In the genomic region with DNA sequence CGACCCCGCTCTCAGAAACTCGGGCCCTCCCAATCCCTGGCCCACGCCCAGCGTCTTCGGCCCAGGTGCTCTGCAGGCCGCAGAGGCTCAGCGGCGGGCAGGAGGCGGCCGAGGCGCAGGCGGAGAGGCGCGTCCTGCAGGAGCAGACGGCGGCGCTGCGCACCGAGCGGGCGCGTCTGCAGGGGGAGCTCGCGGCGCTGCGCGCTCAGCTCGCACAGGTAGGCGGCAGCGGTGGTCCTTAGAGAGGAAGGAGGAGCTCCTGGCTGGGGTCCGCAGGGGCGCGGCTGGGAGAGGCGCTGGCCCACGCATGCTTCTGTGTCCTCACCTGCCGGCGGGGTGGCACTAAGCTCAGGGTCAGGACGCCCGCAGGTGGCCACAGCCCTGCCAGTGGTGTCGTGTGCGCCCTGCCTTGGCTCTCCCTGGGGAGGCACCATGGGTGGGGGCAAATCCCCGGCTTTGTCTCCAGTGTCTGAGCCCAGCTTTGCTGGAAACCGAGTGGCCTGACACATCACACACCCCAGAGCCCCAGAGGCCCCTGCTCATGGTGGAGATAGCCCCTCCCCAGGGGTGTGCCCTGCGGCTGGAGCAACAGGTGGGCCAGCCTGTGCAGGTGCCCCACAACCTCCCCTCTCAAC, we compare ENCODE assay signal across 8 cellular contexts. TPM values are rescaled to one million over a fixed set of nuclear protein-coding genes. Genes with fewer than 3 reads are reported as not detected.
A peak's percentile ranks its signal among the peaks of the same experiment; 100 is the strongest.
DNase-seq lines count a peak whose midpoint lies in the region; ATAC-seq, FAIRE-seq and TF ChIP-seq lines count a peak whose summit lies in the region.

No MANE protein-coding gene starts in this region.

- POLR2A ChIA-PET in naive thymus-derived CD8-positive, alpha-beta T cell (lab: Charles Lee) = interaction anchor here (0.6 to 2.0 kb wide), 19 partner anchors 10 to 167 kb away, joined by 3 to 11 read pairs (median 4); a partner anchor contains a TSS

- DNase-seq in BE2C (peak; percentile 65), ecto neural progenitor cell (ENCODE audit: low spot score) (peak; percentile 77), urothelium cell line (ENCODE audit: low spot score) (no peak)
- DNase-seq in naive thymus-derived CD8-positive, alpha-beta T cell = peak; percentile 31 to 80 (median 62)

- no peak for FAIRE-seq in urothelium cell line (lab: Jason Lieb, UNC)

- ATAC-seq in HG02759 (IDR thresholded peaks at IDR 0.05; ENCODE audit: unreplicated experiment) (peak; percentile 48), HG02981 (IDR thresholded peaks at IDR 0.05; ENCODE audit: unreplicated experiment) (no peak), HG03442 (IDR thresholded peaks at IDR 0.05; ENCODE audit: unreplicated experiment) (no peak)
- peak; percentile 99 for ATAC-seq in naive thymus-derived CD8-positive, alpha-beta T cell

- H3K4me2 ChIP-seq in SU-DHL-6 (ENCODE audit: low read depth, low read length, poor library complexity, severe bottlenecking) = no peak overlapping the region

- H3K4me3 ChIP-seq in BE2C (ENCODE audit: low read depth, low read length) = no peak overlapping the region
- no peak overlapping the region for H3K4me3 ChIP-seq in SU-DHL-6 (ENCODE audit: insufficient read depth, low read length, poor library complexity, severe bottlenecking)

- peaks cover 0 to 6% (median 4%) of the 10 kb centered on the region in 4 donors for H3K4me1 Mint-ChIP-seq in naive thymus-derived CD8-positive, alpha-beta T cell

- peak; percentile 50 for TF ChIP-seq CTCF in BE2C (IDR thresholded peaks at IDR 0.05; ENCODE audit: low read depth, low read length)
- TF ChIP-seq CTCF in SU-DHL-6 (IDR thresholded peaks at IDR 0.05; ENCODE audit: insufficient read depth, low read length, poor library complexity, severe bottlenecking) = peak; percentile 28

- no peaks in the 10 kb centered on the region for H3K36me3 ChIP-seq in BE2C
- no peaks in the 10 kb centered on the region for H3K36me3 ChIP-seq in SU-DHL-6 (ENCODE audit: low read length)

- H3K27me3 ChIP-seq in BE2C = no peaks in the 10 kb centered on the region
- H3K27me3 ChIP-seq in SU-DHL-6 (ENCODE audit: low read length) = no peaks in the 10 kb centered on the region

- H3K27ac Mint-ChIP-seq in naive thymus-derived CD8-positive, alpha-beta T cell = peak overlapping the region in 2 of 10 donors; percentile 22 to 24

- no peak overlapping the region for H3K27ac ChIP-seq in SU-DHL-6 (ENCODE audit: low read depth, low read length)

- no peak overlapping the region for H2AFZ ChIP-seq in SU-DHL-6 (ENCODE audit: low read depth, low read length, severe bottlenecking)

- peak overlapping the region in 2 of 10 donors; percentile 18 to 26 for H3K4me3 Mint-ChIP-seq in naive thymus-derived CD8-positive, alpha-beta T cell

- no peaks in the 10 kb centered on the region for H3K4me1 ChIP-seq in BE2C

- no peak overlapping the region for H3K9ac ChIP-seq in SU-DHL-6 (ENCODE audit: low read length)

- no peaks in the 10 kb centered on the region for H4K20me1 ChIP-seq in SU-DHL-6 (ENCODE audit: low read depth, low read length)

- H3K79me2 ChIP-seq in SU-DHL-6 (ENCODE audit: insufficient read depth, low read length) = no peaks in the 10 kb centered on the region

- H3K9me3 Mint-ChIP-seq in naive thymus-derived CD8-positive, alpha-beta T cell = no peaks in the 10 kb centered on the region

- peaks cover 7% of the 10 kb centered on the region for H3K9me3 ChIP-seq in BE2C
- no peaks in the 10 kb centered on the region for H3K9me3 ChIP-seq in SU-DHL-6 (ENCODE audit: insufficient read depth, low read length)

- H3K9me2 ChIP-seq in SU-DHL-6 (replicated peaks; ENCODE audit: insufficient read depth, low read length) = no peaks in the 10 kb centered on the region

- peaks cover 0 to 2% (median 0%) of the 10 kb centered on the region in 5 donors for H3K27me3 Mint-ChIP-seq in naive thymus-derived CD8-positive, alpha-beta T cell

- H3F3A ChIP-seq in SU-DHL-6 (ENCODE audit: insufficient read depth) = no peaks in the 10 kb centered on the region

- H3K36me3 Mint-ChIP-seq in naive thymus-derived CD8-positive, alpha-beta T cell = no peaks in the 10 kb centered on the region

RNA-seq across cellular contexts. Expression of a gene that starts 14.9 kb away (rescaled TPM):
- 1.6 TPM for polyA plus RNA-seq in BE2C (2012; ENCODE audit: insufficient read depth, insufficient read length, low read depth)
- 10 to 100 TPM; 91.8 to 99.9 TPM for total RNA-seq in naive thymus-derived CD8-positive, alpha-beta T cell
- 1 to 10 TPM in 2 of 3 donors, under 1 TPM in 1; 0.60 to 3.0 (median 1.4) TPM for polyA plus RNA-seq in naive thymus-derived CD8-positive, alpha-beta T cell

Comparison
In these comparisons a context has a peak if more than half of its experiments do, and no peak if none do; other contexts are left out.
1. ATAC-seq: peak in HG02759 (single experiment) and naive thymus-derived CD8-positive, alpha-beta T cell (2 of 2); none in HG02981 (single experiment) and HG03442 (single experiment).